18 cellular contexts compared by ENCODE assay signal in genomic region chr2:52264488-52264887, GRCh38.
DNase-seq lines count a peak whose midpoint lies in the region; ATAC-seq and TF ChIP-seq lines count a peak whose summit lies in the region.
"Had no signal": no experiment of that assay in that cellular context is flagged by ENCODE, and none has a peak within 500 bp of the region (broad histone marks: within the 10 kb centered on the region; RNA-seq: fewer than 3 reads in every experiment).

No MANE protein-coding gene starts in this region.

- no peak overlapping the region for H3K4me3 ChIP-seq in right atrium auricular region
- no peak overlapping the region for H3K4me3 ChIP-seq in HAP-1
- H3K4me3 ChIP-seq: uterus had no signal

- in situ Hi-C loops in HAP-1 (cut with MboI; ENCODE audit: low sequenced_read_pairs): no loop called here

- TF ChIP-seq CTCF in VCaP (conservative IDR thresholded peaks at IDR 0.05) (0 out of 2 replicates have a peak, but pooled peaks have one; percentile 9), right atrium auricular region (IDR thresholded peaks at IDR 0.05) (no peak)

- no peaks in the 10 kb centered on the region for H3K36me3 ChIP-seq in right atrium auricular region
- H3K36me3 ChIP-seq in HAP-1 (replicated peaks): no peaks in the 10 kb centered on the region
- H3K36me3 ChIP-seq: neutrophil, uterus had no signal

- peak; percentile 52 for DNase-seq in COR-L47 (lab: John Stamatoyannopoulos, UW)
- peak; percentile 68 for DNase-seq in NCI-H1105 (lab: John Stamatoyannopoulos, UW)
- peak; percentile 54 for DNase-seq in NCI-H510A treated with DMSO at 0.1 percent for 48 hours (lab: John Stamatoyannopoulos, UW)
- DNase-seq in right atrium auricular region (ENCODE audit: low spot score): no peak
- DNase-seq in HAP-1 (ENCODE audit: low spot score in 2 of 2): no peak
- no peak for DNase-seq in AG08396 (ENCODE audit: low spot score)
- DNase-seq: activated effector memory CD4-positive, alpha-beta T cell treated with Interleukin-2 at 50 U/mL for 16 hours; CD8-positive, alpha-beta T cell; cerebellar nuclear complex; effector memory CD8-positive, alpha-beta T cell; hippocampal formation; right cardiac atrium; RPMI8226; stimulated activated CD4-positive, alpha-beta T cell treated with anti-CD3 and anti-CD28 coated beads, Interleukin-1b, Interleukin-23, amount 100 ng/mL, for 48 hours; uterus had no signal

- H3K9me3 ChIP-seq in right atrium auricular region (no peaks in the 10 kb centered on the region), HAP-1 (no peaks in the 10 kb centered on the region)
- H3K9me3 ChIP-seq: neutrophil, uterus had no signal

- no peak overlapping the region for H3K27ac ChIP-seq in VCaP
- no peak overlapping the region for H3K27ac ChIP-seq in right atrium auricular region
- H3K27ac ChIP-seq: neutrophil, uterus had no signal

- no peak for ATAC-seq in HG03571 (IDR thresholded peaks at IDR 0.05; ENCODE audit: unreplicated experiment)
- ATAC-seq: CD8-positive, alpha-beta T cell; effector memory CD8-positive, alpha-beta T cell; right cardiac atrium had no signal

- H3K27me3 ChIP-seq in right atrium auricular region (no peaks in the 10 kb centered on the region), HAP-1 (ENCODE audit: low read depth) (no peaks in the 10 kb centered on the region)
- H3K27me3 ChIP-seq: neutrophil, uterus had no signal

- H3K4me1 ChIP-seq in right atrium auricular region (no peaks in the 10 kb centered on the region), HAP-1 (no peaks in the 10 kb centered on the region; the same call in 1 of the 2 replicates)
- H3K4me1 ChIP-seq: uterus had no signal

Comparison
In these comparisons a context has a peak if more than half of its experiments do, and no peak if none do; other contexts are left out.
1. DNase-seq: peak in COR-L47 (single experiment), NCI-H1105 (single experiment) and NCI-H510A treated with DMSO at 0.1 percent for 48 hours (single experiment); none in right atrium auricular region (single experiment), HAP-1 (0 of 2) and AG08396 (single experiment).